Comparison of ENCODE assay signal across 8 cellular contexts in genomic region chr1:183567584-183567983, GRCh38. TPM values are rescaled to one million over a fixed set of nuclear protein-coding genes. Genes with fewer than 3 reads are reported as not detected.
DNase-seq lines count a peak whose midpoint lies in the region; ATAC-seq and TF ChIP-seq lines count a peak whose summit lies in the region.

No MANE protein-coding gene starts in this region.

- no peaks in the 10 kb centered on the region for H3K9me2 ChIP-seq in PC-3 (replicated peaks; ENCODE audit: low read length)

- intact Hi-C loops in PC-3 (cut with micrococcal nuclease): no loop called here

- ATAC-seq in HG02678 (IDR thresholded peaks at IDR 0.05; ENCODE audit: unreplicated experiment): peak; percentile 76
- ATAC-seq in PC-3: peak; percentile 68
- peak; percentile 33 for ATAC-seq in gastroesophageal sphincter
- no peak for ATAC-seq in GM18873 (IDR thresholded peaks at IDR 0.05; ENCODE audit: low FRiP score, unreplicated experiment)

- BruUV-seq in PC-3 (replicated peaks; lab: Mats Ljungman, UMichigan): no TSS peak

- H3K4me3 ChIP-seq in PC-3 (ENCODE audit: low read length): no peak overlapping the region
- no peak overlapping the region for H3K4me3 ChIP-seq in gastroesophageal sphincter

- POLR2A ChIA-PET in PC-3 (lab: Charles Lee; ENCODE audit: unreplicated experiment): no interaction called here

- H3K4me1 ChIP-seq in PC-3 (ENCODE audit: insufficient read depth, low read length) (peaks cover 34% of the 10 kb centered on the region), gastroesophageal sphincter (peaks cover 0 to 7% (median 0%) of the 10 kb centered on the region in 3 donors)

- CTCF ChIA-PET in PC-3 (lab: Charles Lee): no interaction called here

- no peak for TF ChIP-seq EP300 in gastroesophageal sphincter (IDR thresholded peaks at IDR 0.05)

- no peaks in the 10 kb centered on the region for H3K27me3 ChIP-seq in PC-3 (ENCODE audit: low read length)
- no peaks in the 10 kb centered on the region for H3K27me3 ChIP-seq in gastroesophageal sphincter

- WGBS in gastroesophageal sphincter (ENCODE audit: low coverage in 1 of 2), 2 donors: 65 to 100% methylated on average over 1 to 5 of the region's 5 CpGs

- TF ChIP-seq POLR2A in gastroesophageal sphincter (IDR thresholded peaks at IDR 0.05): no peak

- DNase-seq in DMS53 (lab: John Stamatoyannopoulos, UW) (peak; percentile 44), DMS53 treated with DMSO at 0.1 percent for 48 hours (lab: John Stamatoyannopoulos, UW; ENCODE audit: unreplicated experiment) (no peak), PC-3 (peak; percentile 80), amniotic stem cell (lab: John Stamatoyannopoulos, UW) (no peak)
- no peak for DNase-seq in activated CD8-positive, alpha-beta memory T cell treated with anti-CD3 and anti-CD28 coated beads, Interleukin-2, amount 50 U/mL, for 4 hours

- H3K36me3 ChIP-seq in PC-3 (ENCODE audit: low read depth, low read length) (no peaks in the 10 kb centered on the region), gastroesophageal sphincter (no peaks in the 10 kb centered on the region)

- peaks cover 14% of the 10 kb centered on the region; the same call in 1 of the 2 replicates for H3K79me2 ChIP-seq in PC-3 (ENCODE audit: low read length)

- no peaks in the 10 kb centered on the region for H4K20me1 ChIP-seq in PC-3 (ENCODE audit: low read length)

- H3K9ac ChIP-seq in PC-3 (ENCODE audit: low read length): no peak overlapping the region

- H3K27ac ChIP-seq in PC-3 (ENCODE audit: low read length) (peak overlapping the region; percentile 82), gastroesophageal sphincter (peak overlapping the region in 2 of 4 donors; percentile 8 to 32)

- TF ChIP-seq CTCF in PC-3 (conservative IDR thresholded peaks at IDR 0.05; ENCODE audit: low read depth, low read length) (no peak), gastroesophageal sphincter (IDR thresholded peaks at IDR 0.05) (no peak)

- H3F3A ChIP-seq in PC-3 (ENCODE audit: low read length, unreplicated experiment): peaks cover 6% of the 10 kb centered on the region

- H3K9me3 ChIP-seq in PC-3 (ENCODE audit: low read length) (no peaks in the 10 kb centered on the region), gastroesophageal sphincter (no peaks in the 10 kb centered on the region)

- H2AFZ ChIP-seq in PC-3 (ENCODE audit: low read length): no peak overlapping the region

- peak overlapping the region; percentile 80 for H3K4me2 ChIP-seq in PC-3 (ENCODE audit: low read length)

RNA-seq across cellular contexts. Expression of gene NCF2, which starts 22.7 kb away (rescaled TPM):
- total RNA-seq in PC-3 (2014; rRNA removed): 26.1 and 31.3 TPM in 2 replicates
- total RNA-seq in gastroesophageal sphincter: 10 to 100 TPM in 2 of 4 donors, 1 to 10 TPM in 2; 3.7 to 22.0 (median 13.8) TPM

Comparison
In these comparisons a context has a peak if more than half of its experiments do, and no peak if none do; other contexts are left out.
1. DNase-seq: peak in DMS53 (single experiment) and PC-3 (single experiment); none in DMS53 treated with DMSO at 0.1 percent for 48 hours (single experiment), amniotic stem cell (single experiment) and activated CD8-positive, alpha-beta memory T cell treated with anti-CD3 and anti-CD28 coated beads, Interleukin-2, amount 50 U/mL, for 4 hours (single experiment).